8 cellular contexts compared by ENCODE assay signal in genomic region chr9:17063535-17064135, GRCh38.
DNase-seq lines count a peak whose midpoint lies in the region; ATAC-seq and TF ChIP-seq lines count a peak whose summit lies in the region.

No MANE protein-coding gene starts in this region.

- no peak overlapping the region for H3K18ac ChIP-seq in IMR-90 (ENCODE audit: low read depth, low read length)

- intact Hi-C loops in IMR-90 (cut with micrococcal nuclease): loop anchor here (1.0 to 10.0 kb wide), 5 partner anchors 69 to 400 kb away; partner anchors contain the start of gene BNC2
- intact Hi-C loops in natural killer cell (cut with micrococcal nuclease): loop anchor here (2.0 kb wide), 1 partner anchor 399 kb away; no protein-coding TSS in a partner anchor

- no peak overlapping the region for H3K14ac ChIP-seq in IMR-90 (replicated peaks; ENCODE audit: low read depth, low read length)

- H4K8ac ChIP-seq in IMR-90 (ENCODE audit: low read depth in 2 of 2, low read length in 2 of 2): no peak overlapping the region

- ATAC-seq in GM21367 (IDR thresholded peaks at IDR 0.05; ENCODE audit: unreplicated experiment): peak; percentile 93
- ATAC-seq in IMR-90 (ENCODE audit: low read depth): peak; percentile 93
- ATAC-seq in natural killer cell: peak; percentile 42 to 83 (median 65)
- no peak for ATAC-seq in GM19452 (IDR thresholded peaks at IDR 0.05; ENCODE audit: unreplicated experiment)
- no peak for ATAC-seq in HG03571 (IDR thresholded peaks at IDR 0.05; ENCODE audit: unreplicated experiment)

- no peaks in the 10 kb centered on the region for H3K27me3 ChIP-seq in DOHH2 (ENCODE audit: control insufficient read depth, low read length)
- no peaks in the 10 kb centered on the region for H3K27me3 ChIP-seq in IMR-90 (ENCODE audit: control insufficient read depth, insufficient read depth, low read length)

- no peaks in the 10 kb centered on the region for H3K79me1 ChIP-seq in IMR-90 (ENCODE audit: low read depth in 1 of 2, low read length in 2 of 2)

- H3K4ac ChIP-seq in IMR-90 (ENCODE audit: low read depth, low read length): no peak overlapping the region

- no peak overlapping the region for H3K4me3 Mint-ChIP-seq in natural killer cell

- POLR2A ChIA-PET in IMR-90 (lab: Charles Lee; ENCODE audit: unreplicated experiment): no interaction called here

- DNase-seq in IMR-90 (peak; percentile 64), OCI-M1 (lab: John Stamatoyannopoulos, UW) (peak; percentile 59), epithelial cell of proximal tubule (ENCODE audit: low read depth) (no peak), natural killer cell (no peak)

- no peaks in the 10 kb centered on the region for H3K9me1 ChIP-seq in IMR-90 (ENCODE audit: insufficient read depth, low read length)

- in situ Hi-C loops in IMR-90 (cut with MboI; ENCODE audit: low sequenced_read_pairs): no loop called here

- H3K9me2 ChIP-seq in DOHH2 (replicated peaks; ENCODE audit: control insufficient read depth, low read length): no peaks in the 10 kb centered on the region

- H2BK120ac ChIP-seq in IMR-90 (ENCODE audit: low read depth, low read length): no peak overlapping the region

- peak; percentile 73 for TF ChIP-seq RAD21 in IMR-90 (IDR thresholded peaks at IDR 0.05; ENCODE audit: low read length)

- peaks cover 12 to 49% of the 10 kb centered on the region in 2 donors for H3K27me3 Mint-ChIP-seq in natural killer cell (ENCODE audit: low read depth in 2 of 2)

- CTCF ChIA-PET in IMR-90 (lab: Yijun Ruan, JAX): interaction anchor here (0.6 to 1.3 kb wide), 8 partner anchors 11 to 174 kb away, joined by 3 to 7 read pairs (median 4); no protein-coding TSS in a partner anchor

- no peak overlapping the region for H3K23ac ChIP-seq in IMR-90 (ENCODE audit: low read depth, low read length)

- no CpG with 5 or more reads among the region's 2 CpGs for WGBS in IMR-90 (ENCODE audit: extremely low coverage in 2 of 2, insufficient read length in 1 of 2), 2 experiments

- H3K4me2 ChIP-seq in DOHH2 (ENCODE audit: low read length) (no peak overlapping the region), IMR-90 (ENCODE audit: low read depth, low read length) (no peak overlapping the region)

- no peak overlapping the region for H2BK20ac ChIP-seq in IMR-90 (ENCODE audit: low read depth, low read length)

- no peaks in the 10 kb centered on the region for H3F3A ChIP-seq in DOHH2 (ENCODE audit: control insufficient read depth, insufficient read depth)

- H3K4me1 Mint-ChIP-seq in natural killer cell: peaks cover 0 to 4% of the 10 kb centered on the region in 2 donors

- H3K4me1 ChIP-seq in DOHH2 (ENCODE audit: control insufficient read depth, low read length) (no peaks in the 10 kb centered on the region), IMR-90 (ENCODE audit: control insufficient read depth, insufficient read depth, low read length) (no peaks in the 10 kb centered on the region)

- no peak overlapping the region for H4K91ac ChIP-seq in IMR-90 (ENCODE audit: insufficient read depth, low read depth, low read length)

- no peak for TF ChIP-seq POLR2A in IMR-90 (IDR thresholded peaks at IDR 0.05; ENCODE audit: low read depth, low read length)

- TF ChIP-seq CTCF in DOHH2 (IDR thresholded peaks at IDR 0.05; ENCODE audit: low read depth, low read length, poor library complexity, severe bottlenecking): peak; percentile 76
- TF ChIP-seq CTCF in IMR-90 (conservative IDR thresholded peaks at IDR 0.05; ENCODE audit: low read depth, low read length): peak; percentile 67
- TF ChIP-seq CTCF in epithelial cell of proximal tubule (conservative IDR thresholded peaks at IDR 0.05; ENCODE audit: low read depth, low read length): peak; percentile 98
- peak; percentile 77 for TF ChIP-seq CTCF in natural killer cell (IDR thresholded peaks at IDR 0.05)

- no peak overlapping the region for H2AK9ac ChIP-seq in IMR-90 (replicated peaks; ENCODE audit: low read depth, low read length, poor library complexity)

- no peak overlapping the region for H2BK5ac ChIP-seq in IMR-90 (ENCODE audit: low read depth, low read length, poor library complexity, severe bottlenecking)

- no peak overlapping the region for H3K27ac ChIP-seq in DOHH2 (ENCODE audit: low read depth, low read length)
- no peak overlapping the region for H3K27ac ChIP-seq in IMR-90 (ENCODE audit: insufficient read depth, low read length)

- no TSS peak for BruUV-seq in IMR-90 (replicated peaks; lab: Mats Ljungman, UMichigan)

- H3K36me3 Mint-ChIP-seq in natural killer cell: no peaks in the 10 kb centered on the region

- H3K9me3 Mint-ChIP-seq in natural killer cell: no peaks in the 10 kb centered on the region

- H3K9ac ChIP-seq in IMR-90 (ENCODE audit: low read depth, low read length): no peak overlapping the region

- H3K36me3 ChIP-seq in DOHH2 (ENCODE audit: control insufficient read depth, low read length) (no peaks in the 10 kb centered on the region), IMR-90 (ENCODE audit: control insufficient read depth, insufficient read depth, low read length) (no peaks in the 10 kb centered on the region)

- no peak overlapping the region for H2BK15ac ChIP-seq in IMR-90 (ENCODE audit: low read depth, low read length)

- no peaks in the 10 kb centered on the region for H4K20me1 ChIP-seq in DOHH2 (ENCODE audit: control insufficient read depth, insufficient read depth, low read depth, low read length)
- H4K20me1 ChIP-seq in IMR-90 (ENCODE audit: insufficient read depth, low read length): no peaks in the 10 kb centered on the region

- H3K27ac Mint-ChIP-seq in natural killer cell: no peak overlapping the region

- H3K56ac ChIP-seq in IMR-90 (ENCODE audit: extremely low read depth, insufficient read depth, low read length): no peak overlapping the region

- H3K9me3 ChIP-seq in DOHH2 (ENCODE audit: control insufficient read depth, insufficient read depth, low read length) (no peaks in the 10 kb centered on the region), IMR-90 (ENCODE audit: control insufficient read depth, insufficient read depth, low read length) (no peaks in the 10 kb centered on the region)

- H3K4me3 ChIP-seq in DOHH2 (ENCODE audit: low read length) (no peak overlapping the region), IMR-90 (ENCODE audit: insufficient read depth, low read depth, low read length) (no peak overlapping the region), epithelial cell of proximal tubule (ENCODE audit: low read depth, low read length) (no peak overlapping the region)

- no peak overlapping the region for H2AK5ac ChIP-seq in IMR-90 (ENCODE audit: low read depth, low read length)

- H2AFZ ChIP-seq in IMR-90 (replicated peaks; ENCODE audit: low read length, poor library complexity): no peak overlapping the region

- H4K5ac ChIP-seq in IMR-90 (ENCODE audit: low read depth, low read length): no peak overlapping the region

- H3K79me2 ChIP-seq in DOHH2 (ENCODE audit: control insufficient read depth, low read length): no peaks in the 10 kb centered on the region

- dilution Hi-C loops in IMR-90 (cut with HindIII; ENCODE audit: low sequenced_read_pairs, unreplicated experiment): no loop called here

TF ChIP-seq in IMR-90, 13 proteins besides CTCF, POLR2A, EP300 and RAD21:
- peak; percentile 70 for TF ChIP-seq SMC3 (IDR thresholded peaks at IDR 0.05; ENCODE audit: low read depth, low read length)
- TF ChIP-seq, protein P1, sequence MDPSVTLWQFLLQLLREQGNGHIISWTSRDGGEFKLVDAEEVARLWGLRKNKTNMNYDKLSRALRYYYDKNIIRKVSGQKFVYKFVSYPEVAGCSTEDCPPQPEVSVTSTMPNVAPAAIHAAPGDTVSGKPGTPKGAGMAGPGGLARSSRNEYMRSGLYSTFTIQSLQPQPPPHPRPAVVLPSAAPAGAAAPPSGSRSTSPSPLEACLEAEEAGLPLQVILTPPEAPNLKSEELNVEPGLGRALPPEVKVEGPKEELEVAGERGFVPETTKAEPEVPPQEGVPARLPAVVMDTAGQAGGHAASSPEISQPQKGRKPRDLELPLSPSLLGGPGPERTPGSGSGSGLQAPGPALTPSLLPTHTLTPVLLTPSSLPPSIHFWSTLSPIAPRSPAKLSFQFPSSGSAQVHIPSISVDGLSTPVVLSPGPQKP (IDR thresholded peaks at IDR 0.05; ENCODE audit: borderline replicate concordance, low read depth, low read length): no peak

Comparison
In these comparisons a context has a peak if more than half of its experiments do, and no peak if none do; other contexts are left out.
1. ATAC-seq: peak in GM21367 (single experiment), IMR-90 (single experiment) and natural killer cell (3 of 3); none in GM19452 (single experiment) and HG03571 (single experiment).
2. DNase-seq: peak in IMR-90 (single experiment) and OCI-M1 (single experiment); none in epithelial cell of proximal tubule (single experiment) and natural killer cell (single experiment).
3. Peak in every context shown above with its lines, with median percentiles within 50 percentile points of each other: CTCF ChIP-seq.